13 cellular contexts compared by ENCODE assay signal in genomic region chr3:141275973-141276372, GRCh38. TPM values are rescaled to one million over a fixed set of nuclear protein-coding genes. Genes with fewer than 3 reads are reported as not detected.
A peak's percentile ranks its signal among the peaks of the same experiment; 100 is the strongest.
DNase-seq lines count a peak whose midpoint lies in the region; ATAC-seq, FAIRE-seq and TF ChIP-seq lines count a peak whose summit lies in the region.
"Had no signal": no experiment of that assay in that cellular context is flagged by ENCODE, and none has a peak within 500 bp of the region (broad histone marks: within the 10 kb centered on the region; RNA-seq: fewer than 3 reads in every experiment).

No MANE protein-coding gene starts in this region.

- no peaks in the 10 kb centered on the region for H3K27me3 Mint-ChIP-seq in activated T-helper 2 cell treated with anti-CD3 and anti-CD28 coated beads, Interferon-gamma antibody, Interleukin-2, Interleukin-4, amounts not matched to agents 10 μg/mL and 5 μg/mL and 100 μg/mL, durations not matched to agents 14 hours and 24 hours and 36 hours (ENCODE audit: low read depth)

- H2AFZ ChIP-seq in PC-9: no peak overlapping the region

- POLR2A ChIA-PET in PC-9 (lab: Charles Lee; ENCODE audit: unreplicated experiment): no interaction called here

- H3K36me3 Mint-ChIP-seq in activated T-helper 2 cell treated with anti-CD3 and anti-CD28 coated beads, Interferon-gamma antibody, Interleukin-2, Interleukin-4, amounts not matched to agents 10 μg/mL and 5 μg/mL and 100 μg/mL, durations not matched to agents 14 hours and 24 hours and 36 hours (ENCODE audit: low read depth): peaks cover 53% of the 10 kb centered on the region

- H3K9me3 ChIP-seq in PC-9 (ENCODE audit: insufficient read depth, low read depth) (no peaks in the 10 kb centered on the region), pancreas (no peaks in the 10 kb centered on the region)
- H3K9me3 ChIP-seq: vagina had no signal

- no peak for FAIRE-seq in pancreas (lab: Jason Lieb, UNC)

- no peak overlapping the region for H3K4me3 Mint-ChIP-seq in activated T-helper 2 cell treated with anti-CD3 and anti-CD28 coated beads, Interferon-gamma antibody, Interleukin-2, Interleukin-4, amounts not matched to agents 10 μg/mL and 5 μg/mL and 100 μg/mL, durations not matched to agents 14 hours and 24 hours and 36 hours (ENCODE audit: low read depth)

- H3K4me1 Mint-ChIP-seq in activated T-helper 2 cell treated with anti-CD3 and anti-CD28 coated beads, Interferon-gamma antibody, Interleukin-2, Interleukin-4, amounts not matched to agents 10 μg/mL and 5 μg/mL and 100 μg/mL, durations not matched to agents 14 hours and 24 hours and 36 hours (ENCODE audit: low read depth): peaks cover 61% of the 10 kb centered on the region

- H4K20me1 ChIP-seq in PC-9 (ENCODE audit: insufficient read depth): no peaks in the 10 kb centered on the region

- H3K36me3 ChIP-seq in PC-9 (ENCODE audit: low read depth): peaks cover 15% of the 10 kb centered on the region; the same call in 1 of the 2 replicates
- no peaks in the 10 kb centered on the region for H3K36me3 ChIP-seq in pancreas
- H3K36me3 ChIP-seq: vagina had no signal

- peaks cover 46% of the 10 kb centered on the region for H3F3A ChIP-seq in PC-9 (ENCODE audit: insufficient read depth, low read depth)

- peak; percentile 58 for TF ChIP-seq CTCF in C4-2B (conservative IDR thresholded peaks at IDR 0.05)
- TF ChIP-seq CTCF in PC-9 (conservative IDR thresholded peaks at IDR 0.05): peak; percentile 20; the same call in 1 of the 2 replicates
- TF ChIP-seq CTCF in fibroblast of pulmonary artery (IDR thresholded peaks at IDR 0.05; ENCODE audit: low read length, missing control alignments): no peak
- TF ChIP-seq CTCF in pancreas (IDR thresholded peaks at IDR 0.05): no peak

- H3K27ac ChIP-seq in C4-2B (no peak overlapping the region), PC-9 (peak overlapping the region; percentile 100), pancreas (no peak overlapping the region)
- H3K27ac ChIP-seq: vagina had no signal

- 94 to 95% methylated on average over 7 of the region's 7 CpGs for WGBS in pancreas, 2 donors

- ATAC-seq in pancreas: no peak
- ATAC-seq: Right ventricle myocardium inferior had no signal

- no TSS peak for BruUV-seq in PC-9 (replicated peaks; lab: Mats Ljungman, UMichigan)

- intact Hi-C loops in PC-9 (cut with micrococcal nuclease; ENCODE audit: unreplicated experiment) (loop anchor here (1.0 kb wide), 1 partner anchor 45 kb away; the partner anchor contains the start of gene PXYLP1), pancreas (cut with DNase I) (no loop called here)
- intact Hi-C loops in activated T-helper 2 cell treated with anti-CD3 and anti-CD28 coated beads, Interferon-gamma antibody, Interleukin-2, Interleukin-4, amounts not matched to agents 10 μg/mL and 5 μg/mL and 100 μg/mL, durations not matched to agents 14 hours and 24 hours and 36 hours (cut with micrococcal nuclease): loop anchor here (1.0 to 10.0 kb wide), 4 partner anchors 33 to 261 kb away; partner anchors contain the start of gene PXYLP1

- DNase-seq in HPDE6-E6E7 (ENCODE audit: extremely low spot score) (peak; percentile 62), PC-9 (peak; percentile 38 to 99), fibroblast of pulmonary artery (ENCODE audit: low read depth) (peak; percentile 67), pancreas (no peak), midbrain (lab: John Stamatoyannopoulos, UW) (no peak), T-helper 9 cell (no peak)
- no peak for DNase-seq in activated T-helper 2 cell treated with anti-CD3 and anti-CD28 coated beads, Interferon-gamma antibody, Interleukin-2, Interleukin-4, amounts not matched to agents 10 μg/mL and 5 μg/mL and 100 μg/mL, durations not matched to agents 14 hours and 24 hours and 36 hours (ENCODE audit: low spot score)
- DNase-seq: amniotic stem cell; effector memory CD4-positive, alpha-beta T cell; nucleus accumbens had no signal

- CTCF ChIA-PET in PC-9 (lab: Charles Lee): no interaction called here

- H3K4me3 ChIP-seq in PC-9: no peak overlapping the region
- no peak overlapping the region for H3K4me3 ChIP-seq in fibroblast of pulmonary artery (replicated peaks; ENCODE audit: low read depth, low read length)
- no peak overlapping the region for H3K4me3 ChIP-seq in pancreas
- H3K4me3 ChIP-seq: vagina had no signal

- H3K4me1 ChIP-seq in PC-9 (replicated peaks; ENCODE audit: insufficient read depth) (peaks cover 77% of the 10 kb centered on the region), pancreas (peaks cover 0 to 2% (median 0%) of the 10 kb centered on the region in 3 donors)

- H3K9me3 Mint-ChIP-seq in activated T-helper 2 cell treated with anti-CD3 and anti-CD28 coated beads, Interferon-gamma antibody, Interleukin-2, Interleukin-4, amounts not matched to agents 10 μg/mL and 5 μg/mL and 100 μg/mL, durations not matched to agents 14 hours and 24 hours and 36 hours: no peaks in the 10 kb centered on the region

- no peaks in the 10 kb centered on the region for H3K27me3 ChIP-seq in PC-9 (ENCODE audit: insufficient read depth, low read depth)
- H3K27me3 ChIP-seq in pancreas: no peaks in the 10 kb centered on the region
- H3K27me3 ChIP-seq: vagina had no signal

- H3K27ac Mint-ChIP-seq in activated T-helper 2 cell treated with anti-CD3 and anti-CD28 coated beads, Interferon-gamma antibody, Interleukin-2, Interleukin-4, amounts not matched to agents 10 μg/mL and 5 μg/mL and 100 μg/mL, durations not matched to agents 14 hours and 24 hours and 36 hours: no peak overlapping the region

- H3K79me2 ChIP-seq in PC-9 (ENCODE audit: low read depth): no peaks in the 10 kb centered on the region

- no peaks in the 10 kb centered on the region for H3K9me2 ChIP-seq in PC-9 (ENCODE audit: insufficient read depth)

- H3K4me2 ChIP-seq in PC-9: peak overlapping the region; percentile 73

RNA-seq across cellular contexts. Expression of gene PXYLP1, which starts 44.3 kb away (rescaled TPM):
- 7.8 and 11.1 TPM in 2 replicates for total RNA-seq in PC-9 (2021)
- 57.2 and 66.0 TPM in 2 replicates for total RNA-seq in activated T-helper 2 cell treated with anti-CD3 and anti-CD28 coated beads, Interferon-gamma antibody, Interleukin-2, Interleukin-4, amounts not matched to agents 10 μg/mL and 5 μg/mL and 100 μg/mL, durations not matched to agents 14 hours and 24 hours and 36 hours
- 10 to 100 TPM in 1 of 6 donors, 1 to 10 TPM in 5; 6.7 to 11.6 (median 8.5) TPM for total RNA-seq in pancreas
- polyA plus RNA-seq in pancreas: 1 to 10 TPM; 6.0 to 6.1 TPM

Comparison
In these comparisons a context has a peak if more than half of its experiments do, and no peak if none do; other contexts are left out.
1. CTCF ChIP-seq: peak in C4-2B (single experiment) and PC-9 (single experiment); none in fibroblast of pulmonary artery (single experiment) and pancreas (0 of 4).
2. DNase-seq: peak in HPDE6-E6E7 (single experiment), PC-9 (2 of 2) and fibroblast of pulmonary artery (single experiment); none in activated T-helper 2 cell treated with anti-CD3 and anti-CD28 coated beads, Interferon-gamma antibody, Interleukin-2, Interleukin-4, amounts not matched to agents 10 μg/mL and 5 μg/mL and 100 μg/mL, durations not matched to agents 14 hours and 24 hours and 36 hours (single experiment), pancreas (0 of 6), midbrain (single experiment) and T-helper 9 cell (single experiment).
3. intact Hi-C loops: an anchor here in PC-9 (1.0 kb wide) and activated T-helper 2 cell treated with anti-CD3 and anti-CD28 coated beads, Interferon-gamma antibody, Interleukin-2, Interleukin-4, amounts not matched to agents 10 μg/mL and 5 μg/mL and 100 μg/mL, durations not matched to agents 14 hours and 24 hours and 36 hours (1.0 to 10.0 kb wide); none called in pancreas.